Comparison of ENCODE assay signal across 8 cellular contexts in genomic region chr3:69739204-69740102, GRCh38. TPM values are rescaled to one million over a fixed set of nuclear protein-coding genes. Genes with fewer than 3 reads are reported as not detected.
DNase-seq lines count a peak whose midpoint lies in the region; ATAC-seq and TF ChIP-seq lines count a peak whose summit lies in the region.

A gene with protein sequence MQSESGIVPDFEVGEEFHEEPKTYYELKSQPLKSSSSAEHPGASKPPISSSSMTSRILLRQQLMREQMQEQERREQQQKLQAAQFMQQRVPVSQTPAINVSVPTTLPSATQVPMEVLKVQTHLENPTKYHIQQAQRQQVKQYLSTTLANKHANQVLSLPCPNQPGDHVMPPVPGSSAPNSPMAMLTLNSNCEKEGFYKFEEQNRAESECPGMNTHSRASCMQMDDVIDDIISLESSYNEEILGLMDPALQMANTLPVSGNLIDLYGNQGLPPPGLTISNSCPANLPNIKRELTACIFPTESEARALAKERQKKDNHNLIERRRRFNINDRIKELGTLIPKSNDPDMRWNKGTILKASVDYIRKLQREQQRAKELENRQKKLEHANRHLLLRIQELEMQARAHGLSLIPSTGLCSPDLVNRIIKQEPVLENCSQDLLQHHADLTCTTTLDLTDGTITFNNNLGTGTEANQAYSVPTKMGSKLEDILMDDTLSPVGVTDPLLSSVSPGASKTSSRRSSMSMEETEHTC (plus strand): TSS chr3:69739464. CDS start chr3:69739598, 134 bp downstream.

- H3K4me1 ChIP-seq in thymus (ENCODE audit: control insufficient read depth, insufficient read depth, low read length) = peaks cover 10% of the 10 kb centered on the region

- H3K36me3 Mint-ChIP-seq in activated CD8-positive, alpha-beta T cell treated with anti-CD3 and anti-CD28 coated beads for 36 hours (ENCODE audit: low read depth) = no peaks in the 10 kb centered on the region
- peaks cover 0 to 8% of the 10 kb centered on the region in 2 donors for H3K36me3 Mint-ChIP-seq in naive B cell

- peaks cover 10% of the 10 kb centered on the region for H3K4me1 Mint-ChIP-seq in activated CD8-positive, alpha-beta T cell treated with anti-CD3 and anti-CD28 coated beads for 36 hours (ENCODE audit: low read depth)
- H3K4me1 Mint-ChIP-seq in naive B cell = peaks cover 7 to 22% (median 11%) of the 10 kb centered on the region in 3 donors

- no peak within 1 kb of the TSS for H3K27ac Mint-ChIP-seq in activated CD8-positive, alpha-beta T cell treated with anti-CD3 and anti-CD28 coated beads for 36 hours
- no peak within 1 kb of the TSS for H3K27ac Mint-ChIP-seq in naive B cell

- no peak within 1 kb of the TSS for H3K27ac ChIP-seq in thymus (ENCODE audit: low read depth)

- no peaks in the 10 kb centered on the region for H3K36me3 ChIP-seq in thymus (ENCODE audit: control insufficient read depth, insufficient read depth)

- DNase-seq in C1 segment of cervical spinal cord (lab: John Stamatoyannopoulos, UW) (peak; percentile 15 to 94 (median 88)), NCI-H2227 treated with DMSO at 0.1 percent for 48 hours (lab: John Stamatoyannopoulos, UW) (peak; percentile 48), fibroblast of the conjunctiva (ENCODE audit: low read depth) (peak; percentile 74), naive B cell (no peak)
- DNase-seq in activated CD8-positive, alpha-beta T cell treated with anti-CD3 and anti-CD28 coated beads for 36 hours = peak; percentile 69

- H3K27me3 ChIP-seq in thymus (ENCODE audit: control insufficient read depth, insufficient read depth) = peaks cover 44% of the 10 kb centered on the region

- peak within 1 kb of the TSS; percentile 62 for H3K4me3 Mint-ChIP-seq in activated CD8-positive, alpha-beta T cell treated with anti-CD3 and anti-CD28 coated beads for 36 hours
- peak within 1 kb of the TSS; percentile 33 to 76 (median 56) for H3K4me3 Mint-ChIP-seq in naive B cell

- H3K9me3 Mint-ChIP-seq in activated CD8-positive, alpha-beta T cell treated with anti-CD3 and anti-CD28 coated beads for 36 hours = no peaks in the 10 kb centered on the region
- peaks cover 0 to 4% (median 0%) of the 10 kb centered on the region in 7 donors for H3K9me3 Mint-ChIP-seq in naive B cell

- ATAC-seq in GM19035 (IDR thresholded peaks at IDR 0.05; ENCODE audit: unreplicated experiment) (peak; percentile 98), HG03135 (IDR thresholded peaks at IDR 0.05; ENCODE audit: unreplicated experiment) (peak; percentile 96), naive B cell (ENCODE audit: low read depth in 2 of 2) (no peak)
- peak; percentile 96 for ATAC-seq in activated CD8-positive, alpha-beta T cell treated with anti-CD3 and anti-CD28 coated beads for 36 hours

- TF ChIP-seq CTCF in activated CD8-positive, alpha-beta T cell treated with anti-CD3 and anti-CD28 coated beads for 36 hours (IDR thresholded peaks at IDR 0.05) = no peak

- intact Hi-C loops in activated CD8-positive, alpha-beta T cell treated with anti-CD3 and anti-CD28 coated beads for 36 hours (cut with micrococcal nuclease) = no loop called here

- H3K4me3 ChIP-seq in thymus (ENCODE audit: low read length) = peak within 1 kb of the TSS; percentile 55

- POLR2A ChIA-PET in activated CD8-positive, alpha-beta T cell treated with anti-CD3 and anti-CD28 coated beads for 36 hours (lab: Charles Lee) = no interaction called here

- H3K27me3 Mint-ChIP-seq in activated CD8-positive, alpha-beta T cell treated with anti-CD3 and anti-CD28 coated beads for 36 hours = peaks cover 58% of the 10 kb centered on the region
- peaks cover 60 to 73% (median 64%) of the 10 kb centered on the region in 3 donors for H3K27me3 Mint-ChIP-seq in naive B cell

- CTCF ChIA-PET in activated CD8-positive, alpha-beta T cell treated with anti-CD3 and anti-CD28 coated beads for 36 hours (lab: Charles Lee) = no interaction called here

- under 1% methylated on average over 81 of the region's 81 CpGs for WGBS in thymus

- H3K9me3 ChIP-seq in thymus (ENCODE audit: control insufficient read depth) = no peaks in the 10 kb centered on the region

RNA-seq across cellular contexts. Expression of the gene that starts here (rescaled TPM):
- total RNA-seq in activated CD8-positive, alpha-beta T cell treated with anti-CD3 and anti-CD28 coated beads for 36 hours = not detected
- under 1 TPM in 3 of 6 donors, not detected in 3; 0.26 to 0.90 (median 0.32) TPM for polyA plus RNA-seq in naive B cell (ENCODE audit: low read depth in 6 of 6)
- polyA plus RNA-seq in thymus = 3.2 TPM

Comparison
In these comparisons a context has a peak if more than half of its experiments do, and no peak if none do; other contexts are left out.
1. Peak in DNase-seq and ATAC-seq in activated CD8-positive, alpha-beta T cell treated with anti-CD3 and anti-CD28 coated beads for 36 hours; RNA of the gene not detected or under 1 TPM.
2. ATAC-seq: peak in GM19035 (single experiment) and HG03135 (single experiment); none in naive B cell (0 of 2).